21 cellular contexts compared by ENCODE assay signal in genomic region chr22:27269751-27270586, GRCh38.
"Had no signal": no experiment of that assay in that cellular context is flagged by ENCODE, and none has a peak within 500 bp of the region (broad histone marks: within the 10 kb centered on the region; RNA-seq: fewer than 3 reads in every experiment).

No MANE protein-coding gene starts in this region.

- H3K27me3 Mint-ChIP-seq: activated CD4-positive, alpha-beta T cell treated with anti-CD3 and anti-CD28 coated beads, Interleukin-2, amount 10 ng/mL, durations not matched to agents 7 days and 5 days; activated CD8-positive, alpha-beta memory T cell treated with anti-CD3 and anti-CD28 coated beads, Interleukin-2, amount 10 ng/mL, durations not matched to agents 7 days and 5 days; activated naive CD4-positive, alpha-beta T cell treated with anti-CD3 and anti-CD28 coated beads, Interleukin-2, amount 10 ng/mL, durations not matched to agents 7 days and 5 days; memory B cell had no signal

- H3K27ac ChIP-seq: body of pancreas, epithelial cell of prostate, gastroesophageal sphincter, heart left ventricle, upper lobe of left lung, VCaP had no signal

- H3K36me3 ChIP-seq: gastroesophageal sphincter, heart left ventricle, upper lobe of left lung had no signal

- H3K27me3 ChIP-seq: body of pancreas, upper lobe of left lung had no signal

- H3K4me1 ChIP-seq: body of pancreas, upper lobe of left lung had no signal

- H3K9me3 Mint-ChIP-seq: activated CD4-positive, alpha-beta T cell treated with anti-CD3 and anti-CD28 coated beads, Interleukin-2, amount 10 ng/mL, durations not matched to agents 7 days and 5 days; activated CD8-positive, alpha-beta T cell treated with anti-CD3 and anti-CD28 coated beads for 36 hours; activated naive CD4-positive, alpha-beta T cell treated with anti-CD3 and anti-CD28 coated beads, Interleukin-2, amount 10 ng/mL, durations not matched to agents 7 days and 5 days; endodermal cell; memory B cell; nephron progenitor cell; T-helper 2 cell treated with Interferon-gamma antibody and Interleukin-4, amounts not matched to agents 5 μg/mL and 100 μg/mL, for 36 hours had no signal

- H3K9me3 ChIP-seq: body of pancreas, gastroesophageal sphincter, heart left ventricle, upper lobe of left lung had no signal

- H3K4me3 Mint-ChIP-seq: activated CD4-positive, alpha-beta T cell treated with anti-CD3 and anti-CD28 coated beads, Interleukin-2, amount 10 ng/mL, durations not matched to agents 7 days and 5 days; activated CD8-positive, alpha-beta memory T cell treated with anti-CD3 and anti-CD28 coated beads, Interleukin-2, amount 10 ng/mL, durations not matched to agents 7 days and 5 days; activated CD8-positive, alpha-beta T cell treated with anti-CD3 and anti-CD28 coated beads for 36 hours; activated naive CD4-positive, alpha-beta T cell treated with anti-CD3 and anti-CD28 coated beads, Interleukin-2, amount 10 ng/mL, durations not matched to agents 7 days and 5 days; endodermal cell; memory B cell; nephron progenitor cell; T-helper 2 cell treated with Interferon-gamma antibody and Interleukin-4, amounts not matched to agents 5 μg/mL and 100 μg/mL, for 36 hours had no signal

- H3K27ac Mint-ChIP-seq: activated CD4-positive, alpha-beta T cell treated with anti-CD3 and anti-CD28 coated beads, Interleukin-2, amount 10 ng/mL, durations not matched to agents 7 days and 5 days; activated CD8-positive, alpha-beta memory T cell treated with anti-CD3 and anti-CD28 coated beads, Interleukin-2, amount 10 ng/mL, durations not matched to agents 7 days and 5 days; activated CD8-positive, alpha-beta T cell treated with anti-CD3 and anti-CD28 coated beads for 36 hours; activated naive CD4-positive, alpha-beta T cell treated with anti-CD3 and anti-CD28 coated beads, Interleukin-2, amount 10 ng/mL, durations not matched to agents 7 days and 5 days; endodermal cell; memory B cell; nephron progenitor cell; progenitor cell of endocrine pancreas; T-helper 2 cell treated with Interferon-gamma antibody and Interleukin-4, amounts not matched to agents 5 μg/mL and 100 μg/mL, for 36 hours had no signal

- ATAC-seq: activated CD4-positive, CD25-positive, alpha-beta regulatory T cell treated with anti-CD3 and anti-CD28 coated beads, Interleukin-2, amount 50 U/mL, for 24 hours; activated CD8-positive, alpha-beta memory T cell treated with anti-CD3 and anti-CD28 coated beads, Interleukin-2, amount 10 ng/mL, durations not matched to agents 7 days and 5 days; activated CD8-positive, alpha-beta T cell treated with anti-CD3 and anti-CD28 coated beads for 36 hours; body of pancreas; gastroesophageal sphincter; stimulated activated naive CD8-positive, alpha-beta T cell treated with anti-CD3 and anti-CD28 coated beads, Interleukin-15, Interleukin-2, amounts not matched to agents 100 U/mL and 50 U/mL, for 24 hours had no signal

- DNase-seq: activated CD4-positive, alpha-beta T cell treated with anti-CD3 and anti-CD28 coated beads, Interleukin-2, amount 10 ng/mL, durations not matched to agents 7 days and 5 days; activated CD8-positive, alpha-beta memory T cell treated with anti-CD3 and anti-CD28 coated beads, Interleukin-2, amount 10 ng/mL, durations not matched to agents 7 days and 5 days; activated CD8-positive, alpha-beta T cell treated with anti-CD3 and anti-CD28 coated beads for 36 hours; activated effector memory CD4-positive, alpha-beta T cell treated with anti-CD3 and anti-CD28 coated beads, Interleukin-2, amount 50 U/mL, for 16 hours; activated naive CD4-positive, alpha-beta T cell treated with anti-CD3 and anti-CD28 coated beads, Interleukin-2, amount 10 ng/mL, durations not matched to agents 7 days and 5 days; activated T-cell treated with anti-CD3 and anti-CD28 coated beads for 4 hours; body of pancreas; central memory CD4-positive, alpha-beta T cell; endodermal cell; nephron progenitor cell; stimulated activated CD4-positive, alpha-beta T cell treated with anti-CD3 and anti-CD28 coated beads, Interleukin-4, amount 100 ng/mL, for 4 hours; stimulated activated naive CD8-positive, alpha-beta T cell treated with anti-CD3 and anti-CD28 coated beads, Interleukin-15, Interleukin-2, amounts not matched to agents 100 U/mL and 50 U/mL, for 24 hours had no signal

- H3K4me3 ChIP-seq: body of pancreas, gastroesophageal sphincter, heart left ventricle, upper lobe of left lung had no signal

- H3K36me3 Mint-ChIP-seq: activated CD8-positive, alpha-beta memory T cell treated with anti-CD3 and anti-CD28 coated beads, Interleukin-2, amount 10 ng/mL, durations not matched to agents 7 days and 5 days; activated naive CD4-positive, alpha-beta T cell treated with anti-CD3 and anti-CD28 coated beads, Interleukin-2, amount 10 ng/mL, durations not matched to agents 7 days and 5 days; memory B cell had no signal

- H3K4me1 Mint-ChIP-seq: activated CD4-positive, alpha-beta T cell treated with anti-CD3 and anti-CD28 coated beads, Interleukin-2, amount 10 ng/mL, durations not matched to agents 7 days and 5 days; activated CD8-positive, alpha-beta memory T cell treated with anti-CD3 and anti-CD28 coated beads, Interleukin-2, amount 10 ng/mL, durations not matched to agents 7 days and 5 days; activated naive CD4-positive, alpha-beta T cell treated with anti-CD3 and anti-CD28 coated beads, Interleukin-2, amount 10 ng/mL, durations not matched to agents 7 days and 5 days; memory B cell had no signal
